Comparison of ENCODE assay signal across 8 cellular contexts in the genomic region with DNA sequence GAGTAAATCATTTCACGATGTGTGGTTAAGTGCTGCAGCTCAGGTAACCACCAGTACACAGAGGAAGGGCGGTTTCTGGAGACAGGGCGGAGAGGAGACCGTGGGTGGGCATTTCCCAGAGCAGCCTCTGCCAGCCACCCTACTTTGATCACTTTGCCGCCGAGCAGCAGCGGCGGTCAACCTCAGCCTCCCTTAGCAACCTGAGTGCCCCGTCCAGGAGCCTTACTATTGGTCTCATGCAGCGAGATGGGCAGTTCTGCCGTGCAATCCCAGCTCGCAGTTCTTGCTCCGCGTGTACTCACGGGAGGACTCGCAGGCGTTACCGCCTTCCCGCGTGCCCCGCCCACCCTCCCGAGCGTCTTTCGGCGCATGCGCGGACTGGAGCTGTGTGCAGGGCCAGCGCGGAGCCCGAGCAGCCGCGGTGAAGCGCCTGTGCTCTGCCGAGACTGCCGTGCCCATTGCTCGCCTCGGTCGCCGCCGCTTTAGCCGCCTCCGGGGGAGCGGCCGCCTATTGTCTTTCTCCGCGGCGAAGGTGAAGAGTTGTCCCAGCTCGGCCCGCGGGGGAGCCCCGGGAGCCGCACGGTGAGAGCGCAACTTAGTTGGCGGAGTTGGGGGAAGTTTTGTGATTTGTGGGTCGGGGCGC. TPM values are rescaled to one million over a fixed set of nuclear protein-coding genes. Genes with fewer than 3 reads are reported as not detected.
A peak's percentile ranks its signal among the peaks of the same experiment; 100 is the strongest.
DNase-seq lines count a peak whose midpoint lies in the region; ATAC-seq and TF ChIP-seq lines count a peak whose summit lies in the region.

A gene with protein sequence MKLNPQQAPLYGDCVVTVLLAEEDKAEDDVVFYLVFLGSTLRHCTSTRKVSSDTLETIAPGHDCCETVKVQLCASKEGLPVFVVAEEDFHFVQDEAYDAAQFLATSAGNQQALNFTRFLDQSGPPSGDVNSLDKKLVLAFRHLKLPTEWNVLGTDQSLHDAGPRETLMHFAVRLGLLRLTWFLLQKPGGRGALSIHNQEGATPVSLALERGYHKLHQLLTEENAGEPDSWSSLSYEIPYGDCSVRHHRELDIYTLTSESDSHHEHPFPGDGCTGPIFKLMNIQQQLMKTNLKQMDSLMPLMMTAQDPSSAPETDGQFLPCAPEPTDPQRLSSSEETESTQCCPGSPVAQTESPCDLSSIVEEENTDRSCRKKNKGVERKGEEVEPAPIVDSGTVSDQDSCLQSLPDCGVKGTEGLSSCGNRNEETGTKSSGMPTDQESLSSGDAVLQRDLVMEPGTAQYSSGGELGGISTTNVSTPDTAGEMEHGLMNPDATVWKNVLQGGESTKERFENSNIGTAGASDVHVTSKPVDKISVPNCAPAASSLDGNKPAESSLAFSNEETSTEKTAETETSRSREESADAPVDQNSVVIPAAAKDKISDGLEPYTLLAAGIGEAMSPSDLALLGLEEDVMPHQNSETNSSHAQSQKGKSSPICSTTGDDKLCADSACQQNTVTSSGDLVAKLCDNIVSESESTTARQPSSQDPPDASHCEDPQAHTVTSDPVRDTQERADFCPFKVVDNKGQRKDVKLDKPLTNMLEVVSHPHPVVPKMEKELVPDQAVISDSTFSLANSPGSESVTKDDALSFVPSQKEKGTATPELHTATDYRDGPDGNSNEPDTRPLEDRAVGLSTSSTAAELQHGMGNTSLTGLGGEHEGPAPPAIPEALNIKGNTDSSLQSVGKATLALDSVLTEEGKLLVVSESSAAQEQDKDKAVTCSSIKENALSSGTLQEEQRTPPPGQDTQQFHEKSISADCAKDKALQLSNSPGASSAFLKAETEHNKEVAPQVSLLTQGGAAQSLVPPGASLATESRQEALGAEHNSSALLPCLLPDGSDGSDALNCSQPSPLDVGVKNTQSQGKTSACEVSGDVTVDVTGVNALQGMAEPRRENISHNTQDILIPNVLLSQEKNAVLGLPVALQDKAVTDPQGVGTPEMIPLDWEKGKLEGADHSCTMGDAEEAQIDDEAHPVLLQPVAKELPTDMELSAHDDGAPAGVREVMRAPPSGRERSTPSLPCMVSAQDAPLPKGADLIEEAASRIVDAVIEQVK (N-terminal part only) (plus strand): TSS at position 387 of the 643 bp plus-strand sequence. CDS start 105,118 bp downstream, outside the sequence.

- H3K36me3 ChIP-seq in KMS-11 (ENCODE audit: insufficient read depth) (no peaks in the 10 kb centered on the region), Panc1 (ENCODE audit: control insufficient read depth, insufficient read depth, low read length) (no peaks in the 10 kb centered on the region), esophagus squamous epithelium (no peaks in the 10 kb centered on the region)

- POLR2A ChIA-PET in Panc1 (lab: Charles Lee), result interaction anchor here (0.6 kb wide), 1 partner anchor 31 kb away, joined by 5 read pairs; no protein-coding TSS in a partner anchor

- H3K27me3 ChIP-seq in KMS-11 (ENCODE audit: insufficient read depth, low read depth) (no peaks in the 10 kb centered on the region), Panc1 (ENCODE audit: control insufficient read depth, insufficient read depth, low read length) (no peaks in the 10 kb centered on the region), esophagus squamous epithelium (no peaks in the 10 kb centered on the region)

- intact Hi-C loops in Panc1 (cut with micrococcal nuclease; ENCODE audit: unreplicated experiment) (loop anchor here (2.0 kb wide), 1 partner anchor 48 kb away; no protein-coding TSS in a partner anchor), esophagus squamous epithelium (cut with DNase I) (no loop called here)

- 0 to 1% methylated on average over 5 to 25 of the region's 57 CpGs for WGBS in esophagus squamous epithelium, 2 donors

- peaks cover 60% of the 10 kb centered on the region for H3K4me1 Mint-ChIP-seq in activated T-cell treated with anti-CD3 and anti-CD28 coated beads, Interleukin-2, amount 50 U/mL, for 4 hours (ENCODE audit: low read depth)

- H3K9ac ChIP-seq in KMS-11, result peak within 1 kb of the TSS; percentile 54

- in situ Hi-C loops in Panc1 (cut with HindIII; ENCODE audit: low pct_unique_long_range_greater_than_20kb, low sequenced_read_pairs), result no loop called here

- peaks cover 8% of the 10 kb centered on the region; the same call in 1 of the 2 replicates for H3K79me2 ChIP-seq in KMS-11 (ENCODE audit: insufficient read depth, low read depth)

- H3K9me3 ChIP-seq in Panc1 (ENCODE audit: control insufficient read depth, insufficient read depth, low read depth, low read length) (no peaks in the 10 kb centered on the region), esophagus squamous epithelium (no peaks in the 10 kb centered on the region)

- H3K9me3 Mint-ChIP-seq in activated T-cell treated with anti-CD3 and anti-CD28 coated beads, Interleukin-2, amount 50 U/mL, for 4 hours, result no peaks in the 10 kb centered on the region

- no peaks in the 10 kb centered on the region for H3K27me3 Mint-ChIP-seq in activated T-cell treated with anti-CD3 and anti-CD28 coated beads, Interleukin-2, amount 50 U/mL, for 4 hours (ENCODE audit: low read depth)

- DNase-seq in DMS79 treated with DMSO at 0.1 percent for 48 hours (lab: John Stamatoyannopoulos, UW) (peak; percentile 74), Panc1 (ENCODE audit: low read depth, low spot score) (peak; percentile 96), esophagus squamous epithelium (lab: John Stamatoyannopoulos, UW) (peak; percentile 79), myocyte (ENCODE audit: low read depth) (peak; percentile 100)
- DNase-seq in activated T-cell treated with anti-CD3 and anti-CD28 coated beads, Interleukin-2, amount 50 U/mL, for 4 hours, result peak; percentile 88
- peak; percentile 94 for DNase-seq in stimulated activated CD8-positive, alpha-beta memory T cell treated with anti-CD3 and anti-CD28 coated beads, Interleukin-7, amount 100 ng/mL, for 4 hours (ENCODE audit: low read depth in 2 of 2)

- H4K20me1 ChIP-seq in KMS-11 (ENCODE audit: insufficient read depth), result 0 out of 2 replicates have a peak, but pooled peaks cover 7% of the 10 kb centered on the region

- peak within 1 kb of the TSS; percentile 82 for H3K4me2 ChIP-seq in KMS-11

- peak; percentile 88 for ATAC-seq in GM21786 (IDR thresholded peaks at IDR 0.05; ENCODE audit: unreplicated experiment)
- peak; percentile 92 for ATAC-seq in Panc1
- ATAC-seq in activated T-cell treated with anti-CD3 and anti-CD28 coated beads, Interleukin-2, amount 50 U/mL, for 4 hours, result peak; percentile 86 to 87

- TF ChIP-seq CTCF in KMS-11 (conservative IDR thresholded peaks at IDR 0.05; ENCODE audit: low read depth, low read length) (no peak), Panc1 (IDR thresholded peaks at IDR 0.05) (no peak), esophagus squamous epithelium (IDR thresholded peaks at IDR 0.05) (no peak)

- CTCF ChIA-PET in Panc1 (lab: Charles Lee), result interaction anchor here (0.6 kb wide), 1 partner anchor 9 kb away, joined by 5 read pairs; no protein-coding TSS in a partner anchor

- peaks cover 9% of the 10 kb centered on the region for H3K4me1 ChIP-seq in KMS-11 (ENCODE audit: low read depth, poor library complexity, severe bottlenecking)
- H3K4me1 ChIP-seq in Panc1 (ENCODE audit: control insufficient read depth, insufficient read depth, low read length), result peaks cover 26% of the 10 kb centered on the region
- peaks cover 0 to 47% (median 18%) of the 10 kb centered on the region in 3 donors for H3K4me1 ChIP-seq in esophagus squamous epithelium

- BruUV-seq in Panc1 (replicated peaks; lab: Mats Ljungman, UMichigan), result no TSS peak

- H3K4me3 ChIP-seq in KMS-11 (IDR thresholded peaks at IDR 0.05; ENCODE audit: insufficient read depth, low read depth, low read length) (no peak within 1 kb of the TSS), Panc1 (ENCODE audit: low read depth in 2 of 2, low read length in 2 of 2) (peak within 1 kb of the TSS; percentile 65 to 80), esophagus squamous epithelium (peak within 1 kb of the TSS; percentile 76 to 99 (median 91))

- H3K27ac ChIP-seq in KMS-11 (peak within 1 kb of the TSS; percentile 70), Panc1 (ENCODE audit: low read length) (peak within 1 kb of the TSS; percentile 92), esophagus squamous epithelium (peak within 1 kb of the TSS; percentile 94 to 100 (median 96))

- TF ChIP-seq POLR2A in esophagus squamous epithelium (IDR thresholded peaks at IDR 0.05), result peak in 3 of 4 donors; percentile 30 to 96 (median 92)

- H2AFZ ChIP-seq in KMS-11 (ENCODE audit: low read depth), result peak within 1 kb of the TSS; percentile 95

- no peaks in the 10 kb centered on the region for H3K36me3 Mint-ChIP-seq in activated T-cell treated with anti-CD3 and anti-CD28 coated beads, Interleukin-2, amount 50 U/mL, for 4 hours (ENCODE audit: insufficient read depth)

- peak within 1 kb of the TSS; percentile 90 for H3K4me3 Mint-ChIP-seq in activated T-cell treated with anti-CD3 and anti-CD28 coated beads, Interleukin-2, amount 50 U/mL, for 4 hours

RNA-seq across cellular contexts. Expression of the gene that starts here (rescaled TPM):
- total RNA-seq in Panc1 (2021; ENCODE audit: unreplicated experiment) (94.2 TPM), esophagus squamous epithelium (100 to 1,000 TPM in 1 of 4 donors, 10 to 100 TPM in 3; 57.3 to 178 (median 81.5) TPM), myocyte (166 and 201 TPM in 2 replicates)
- polyA plus RNA-seq in Panc1 (2012; ENCODE audit: insufficient read length), result 45.1 TPM
- 10 to 100 TPM; 67.4 to 78.8 (median 77.0) TPM for total RNA-seq in activated T-cell treated with anti-CD3 and anti-CD28 coated beads, Interleukin-2, amount 50 U/mL, for 4 hours
- 54.1 TPM for polyA plus RNA-seq in myocyte (2012)
